ENCODE assay signal across 1 cellular context in genomic region chrX:44043496-44043895, GRCh38.
TF ChIP-seq lines count a peak whose summit lies in the region.

No MANE protein-coding gene starts in this region.

TF ChIP-seq in A549, 52 proteins besides CTCF, POLR2A, EP300 and RAD21 (continued from another document):
- TF ChIP-seq BCL3 (IDR thresholded peaks at IDR 0.05), result no peak
- no peak for TF ChIP-seq ELK1 (IDR thresholded peaks at IDR 0.05; ENCODE audit: low read depth, low read length)
- TF ChIP-seq JUNB (IDR thresholded peaks at IDR 0.05), result no peak
- TF ChIP-seq CHD4 (IDR thresholded peaks at IDR 0.05; ENCODE audit: borderline replicate concordance), result no peak
- TF ChIP-seq HOXB13 (CRISPR knock-in tag; IDR thresholded peaks at IDR 0.05; ENCODE audit: low read depth), result no peak
- TF ChIP-seq HES2 (IDR thresholded peaks at IDR 0.05), result no peak
- TF ChIP-seq ZC3H11A (IDR thresholded peaks at IDR 0.05), result no peak
- no peak for TF ChIP-seq TP53 (CRISPR knock-in tag; IDR thresholded peaks at IDR 0.05)
- no peak for TF ChIP-seq ZNF302 (CRISPR knock-in tag; IDR thresholded peaks at IDR 0.05)
- no peak for TF ChIP-seq ZFP36 (IDR thresholded peaks at IDR 0.05; ENCODE audit: borderline replicate concordance, partially characterized antibody)
- no peak for TF ChIP-seq HMGXB4 (CRISPR knock-in tag; IDR thresholded peaks at IDR 0.05; ENCODE audit: borderline replicate concordance)
- no peak for TF ChIP-seq BHLHE40 (IDR thresholded peaks at IDR 0.05; ENCODE audit: low read depth, low read length)
- no peak for TF ChIP-seq RCOR1 (IDR thresholded peaks at IDR 0.05; ENCODE audit: low read depth, low read length)
- no peak for TF ChIP-seq POLR2AphosphoS2 (conservative IDR thresholded peaks at IDR 0.05; ENCODE audit: low read length)
- TF ChIP-seq PBX3 (IDR thresholded peaks at IDR 0.05), result no peak
